Comparison of ENCODE assay signal across 8 cellular contexts in genomic region chr12:47207829-47208248, GRCh38.
DNase-seq lines count a peak whose midpoint lies in the region; ATAC-seq lines count a peak whose summit lies in the region.

No MANE protein-coding gene starts in this region.

- H3K4me3 Mint-ChIP-seq in immature natural killer cell = peak overlapping the region; percentile 67 to 87 (median 81)

- H3K36me3 Mint-ChIP-seq in immature natural killer cell = peaks cover 38 to 55% (median 41%) of the 10 kb centered on the region in 3 donors

- ATAC-seq in GM18502 (IDR thresholded peaks at IDR 0.05; ENCODE audit: poor library complexity, unreplicated experiment) (peak; percentile 80), GM21825 (IDR thresholded peaks at IDR 0.05; ENCODE audit: unreplicated experiment) (peak; percentile 80)

- H3K27ac Mint-ChIP-seq in immature natural killer cell = peak overlapping the region; percentile 90 to 98 (median 93)

- H3K27me3 Mint-ChIP-seq in immature natural killer cell (ENCODE audit: low read depth in 3 of 3) = peaks cover 0 to 4% (median 1%) of the 10 kb centered on the region in 3 donors

- peaks cover 87 to 94% of the 10 kb centered on the region in 2 donors for H3K4me1 Mint-ChIP-seq in immature natural killer cell

- peak; percentile 39 for DNase-seq in LoVo (ENCODE audit: low spot score)
- peak; percentile 55 to 63 (median 61) for DNase-seq in immature natural killer cell
- no peak for DNase-seq in stimulated activated CD4-positive, alpha-beta T cell treated with anti-CD3 and anti-CD28 coated beads, Interleukin-12 subunit alpha, Interleukin-12 subunit beta, amount 100 ng/mL, for 4 hours
- no peak for DNase-seq in RKO (ENCODE audit: low spot score)
- DNase-seq in SW 1271 (lab: John Stamatoyannopoulos, UW) = no peak
- DNase-seq in NCI-H345 treated with DMSO at 0.1 percent for 48 hours (lab: John Stamatoyannopoulos, UW; ENCODE audit: unreplicated experiment) = no peak

- H3K9me3 Mint-ChIP-seq in immature natural killer cell = no peaks in the 10 kb centered on the region

Comparison
In these comparisons a context has a peak if more than half of its experiments do, and no peak if none do; other contexts are left out.
1. DNase-seq: peak in LoVo (single experiment) and immature natural killer cell (3 of 3); none in stimulated activated CD4-positive, alpha-beta T cell treated with anti-CD3 and anti-CD28 coated beads, Interleukin-12 subunit alpha, Interleukin-12 subunit beta, amount 100 ng/mL, for 4 hours (single experiment), RKO (single experiment), SW 1271 (0 of 2) and NCI-H345 treated with DMSO at 0.1 percent for 48 hours (single experiment).